17 cellular contexts compared by ENCODE assay signal in the genomic region with DNA sequence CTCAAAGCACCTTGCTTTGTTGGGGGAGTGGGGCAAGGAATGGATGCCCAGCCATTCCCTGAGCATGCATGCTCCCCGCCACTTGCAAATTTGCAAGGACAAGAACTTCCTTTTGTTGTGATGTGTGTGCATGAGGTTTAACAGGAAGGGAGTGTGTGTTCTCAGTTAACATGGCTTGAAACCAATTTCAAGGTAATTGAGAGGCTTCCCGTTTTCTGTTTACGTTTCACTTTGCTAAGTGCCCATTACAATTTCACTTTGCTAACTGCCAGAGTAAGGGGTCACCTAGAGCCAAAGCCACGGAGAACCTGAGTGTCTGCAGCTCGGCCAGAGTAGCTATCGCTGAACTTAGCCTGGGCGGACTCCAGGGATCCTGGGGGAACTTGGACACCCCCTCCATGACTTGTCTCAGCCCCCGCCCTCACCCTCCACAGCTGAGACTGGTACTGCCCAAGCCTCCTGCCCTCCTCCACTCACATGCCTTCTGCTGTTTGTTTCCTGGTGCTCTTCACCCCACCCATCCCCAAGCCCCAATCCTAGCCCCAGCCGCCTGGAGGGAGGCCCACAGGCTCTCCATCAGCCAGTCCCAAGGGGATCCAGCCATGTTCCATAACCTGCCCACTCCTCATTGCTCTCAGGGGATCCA. TPM values are rescaled to one million over a fixed set of nuclear protein-coding genes. Genes with fewer than 3 reads are reported as not detected.
DNase-seq lines count a peak whose midpoint lies in the region; ATAC-seq, FAIRE-seq and TF ChIP-seq lines count a peak whose summit lies in the region.
"Had no signal": no experiment of that assay in that cellular context is flagged by ENCODE, and none has a peak within 500 bp of the region (broad histone marks: within the 10 kb centered on the region; RNA-seq: fewer than 3 reads in every experiment).

No MANE protein-coding gene starts in this region.

- H3K4me3 ChIP-seq in MM.1S (ENCODE audit: low read length) (peak overlapping the region; percentile 49), left lung (peak overlapping the region in 1 of 2 donors; percentile 8)

- peaks cover 3% of the 10 kb centered on the region for H3K9me3 Mint-ChIP-seq in Calu3 (ENCODE audit: low read depth, unreplicated experiment)
- H3K9me3 Mint-ChIP-seq: CD8-positive, alpha-beta T cell had no signal

- no peak for TF ChIP-seq CTCF in MM.1S (IDR thresholded peaks at IDR 0.05; ENCODE audit: low read length)
- TF ChIP-seq CTCF in left lung (IDR thresholded peaks at IDR 0.05) = no peak
- TF ChIP-seq CTCF in Calu3 (IDR thresholded peaks at IDR 0.05; ENCODE audit: unreplicated experiment) = no peak

- FAIRE-seq in GM12891 (lab: Jason Lieb, UNC) = no peak
- FAIRE-seq: endothelial cell of umbilical vein had no signal

- H3F3A ChIP-seq in MM.1S (ENCODE audit: insufficient read depth, low read length) = no peaks in the 10 kb centered on the region

- H3K4me1 Mint-ChIP-seq in Calu3 (ENCODE audit: low read depth, unreplicated experiment) = peaks cover 24% of the 10 kb centered on the region

- no peak for DNase-seq in GM12891 (ENCODE audit: insufficient read length, low spot score)
- DNase-seq in MM.1S = peak; percentile 61
- DNase-seq in NCI-H748 treated with DMSO at 0.1 percent for 48 hours (lab: John Stamatoyannopoulos, UW) = peak; percentile 84
- peak in 1 of 2 donors; percentile 53 for DNase-seq in left lung
- no peak for DNase-seq in Calu3
- no peak for DNase-seq in stimulated activated CD4-positive, alpha-beta T cell treated with anti-CD3 and anti-CD28 coated beads, Interleukin-4, amount 100 ng/mL, for 24 hours
- DNase-seq: activated CD4-positive, CD25-positive, alpha-beta regulatory T cell treated with anti-CD3 and anti-CD28 coated beads, Interleukin-2, amount 50 U/mL, for 72 hours; activated naive CD4-positive, alpha-beta T cell treated with Interleukin-2 at 50 U/mL for 16 hours; activated T-cell treated with anti-CD3 and anti-CD28 coated beads, Interleukin-2, amount 50 U/mL, for 4 hours; caudate nucleus; CD8-positive, alpha-beta T cell; EL; head of caudate nucleus; NCI-H2171 treated with DMSO at 0.1 percent for 48 hours had no signal

- BruUV-seq in Calu3 (replicated peaks; lab: Mats Ljungman, UMichigan) = no TSS peak

- no peaks in the 10 kb centered on the region for H3K9me2 ChIP-seq in MM.1S (replicated peaks; ENCODE audit: insufficient read depth, low read length)

- H4K20me1 ChIP-seq in MM.1S (ENCODE audit: insufficient read depth, low read length) = no peaks in the 10 kb centered on the region

- ATAC-seq in left lung (peak; percentile 81), GM18520 (IDR thresholded peaks at IDR 0.05; ENCODE audit: unreplicated experiment) (no peak), HG02678 (IDR thresholded peaks at IDR 0.05; ENCODE audit: unreplicated experiment) (no peak)
- ATAC-seq: activated T-cell treated with anti-CD3 and anti-CD28 coated beads, Interleukin-2, amount 50 U/mL, for 4 hours; CD8-positive, alpha-beta T cell had no signal

- H3K27me3 ChIP-seq in MM.1S (replicated peaks; ENCODE audit: insufficient read depth, low read length) (no peaks in the 10 kb centered on the region), left lung (peaks cover 0 to 12% of the 10 kb centered on the region in 2 donors)

- peak overlapping the region; percentile 78 for H2AFZ ChIP-seq in MM.1S (ENCODE audit: low read length)

- H3K79me2 ChIP-seq in MM.1S (ENCODE audit: low read length) = no peaks in the 10 kb centered on the region

- peak overlapping the region; percentile 71 for H3K4me2 ChIP-seq in MM.1S (ENCODE audit: low read depth, low read length)

- H3K36me3 ChIP-seq in MM.1S (replicated peaks; ENCODE audit: insufficient read depth, low read length) = no peaks in the 10 kb centered on the region
- no peaks in the 10 kb centered on the region for H3K36me3 ChIP-seq in left lung

- TF ChIP-seq POLR2A in GM12891 (IDR thresholded peaks at IDR 0.05; ENCODE audit: low read depth, low read length) = no peak

- CTCF ChIA-PET in Calu3 (lab: Charles Lee) = interaction anchor here (2.4 kb wide), 1 partner anchor 34 kb away, joined by 6 read pairs; no protein-coding TSS in a partner anchor

- H3K27me3 Mint-ChIP-seq in Calu3 (ENCODE audit: unreplicated experiment) = no peaks in the 10 kb centered on the region

- H3K9ac ChIP-seq in MM.1S (ENCODE audit: low read length) = peak overlapping the region; percentile 15; the same call in 1 of the 2 replicates

- peaks cover 9% of the 10 kb centered on the region for H3K36me3 Mint-ChIP-seq in Calu3 (ENCODE audit: insufficient read depth, unreplicated experiment)
- H3K36me3 Mint-ChIP-seq: CD8-positive, alpha-beta T cell had no signal

- H3K27ac Mint-ChIP-seq in Calu3 (ENCODE audit: unreplicated experiment) = no peak overlapping the region
- H3K27ac Mint-ChIP-seq: CD8-positive, alpha-beta T cell had no signal

- intact Hi-C loops in left lung (cut with DNase I) (no loop called here), Calu3 (cut with micrococcal nuclease; ENCODE audit: unreplicated experiment) (loop anchor here (5.0 to 10.0 kb wide), 2 partner anchors 120 to 187 kb away; a partner anchor contains a TSS)

- H3K9me3 ChIP-seq in MM.1S (replicated peaks; ENCODE audit: insufficient read depth, low read length) (no peaks in the 10 kb centered on the region), left lung (no peaks in the 10 kb centered on the region)

- H3K27ac ChIP-seq in MM.1S (ENCODE audit: low read length) (no peak overlapping the region; the same call in 1 of the 2 replicates), left lung (peak overlapping the region in 1 of 2 donors; percentile 53)

- no peak overlapping the region for H3K4me3 Mint-ChIP-seq in Calu3 (ENCODE audit: low read depth, unreplicated experiment)
- H3K4me3 Mint-ChIP-seq: activated T-cell treated with anti-CD3 and anti-CD28 coated beads, Interleukin-2, amount 50 U/mL, for 4 hours; CD8-positive, alpha-beta T cell had no signal

- H3K4me1 ChIP-seq in MM.1S (ENCODE audit: low read length) = peaks cover 23% of the 10 kb centered on the region
- H3K4me1 ChIP-seq in left lung = peaks cover 0 to 6% of the 10 kb centered on the region in 2 donors

TF ChIP-seq in GM12891, 5 proteins besides CTCF, POLR2A, EP300 and RAD21:
- TF ChIP-seq SPI1 (IDR thresholded peaks at IDR 0.05; ENCODE audit: low read depth, low read length) (peak; percentile 20; the same call in 1 of the 2 replicates), POLR2AphosphoS5 (IDR thresholded peaks at IDR 0.05; ENCODE audit: low read depth, low read length) (no peak)

RNA-seq across cellular contexts. Expression of a gene that starts 53.6 kb away (rescaled TPM):
- polyA plus RNA-seq in GM12891 (2012; ENCODE audit: low read depth, missing spikeins) = 38.9 TPM
- 100 to 1,000 TPM; 220 to 300 TPM for total RNA-seq in left lung
- total RNA-seq in Calu3 (2022) = 129 and 131 TPM in 2 replicates

Comparison
In these comparisons a context has a peak if more than half of its experiments do, and no peak if none do; other contexts are left out.
1. DNase-seq: peak in MM.1S (single experiment) and NCI-H748 treated with DMSO at 0.1 percent for 48 hours (single experiment); none in GM12891 (single experiment), Calu3 (single experiment) and stimulated activated CD4-positive, alpha-beta T cell treated with anti-CD3 and anti-CD28 coated beads, Interleukin-4, amount 100 ng/mL, for 24 hours (single experiment).